19 cellular contexts compared by ENCODE assay signal in the genomic region with DNA sequence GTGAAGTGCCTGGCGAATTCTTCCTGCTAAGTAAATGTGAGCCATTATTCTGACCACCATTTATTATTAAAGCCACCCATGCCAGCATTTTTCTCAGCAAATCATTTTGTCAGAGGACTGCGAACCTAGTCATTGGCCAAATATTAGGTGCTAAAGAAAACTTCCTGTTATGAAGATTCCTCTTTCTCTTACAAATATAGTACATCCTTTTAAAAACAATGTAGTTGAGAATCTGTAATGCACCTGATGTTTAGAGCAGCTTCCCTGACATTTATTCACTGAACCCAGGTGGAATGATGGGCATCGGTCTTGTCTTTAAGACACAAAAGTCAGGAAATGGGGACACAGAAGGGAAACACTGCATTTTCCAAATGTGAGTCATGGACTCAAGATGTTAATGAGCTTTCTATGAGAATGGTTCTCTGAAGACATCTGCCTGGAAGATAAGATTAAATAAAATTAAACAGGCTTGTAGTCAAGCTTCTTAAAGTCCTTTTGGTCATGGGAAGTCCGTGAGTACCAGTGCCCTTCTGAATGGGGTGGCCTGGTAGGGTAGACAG.
DNase-seq lines count a peak whose midpoint lies in the region; ATAC-seq and TF ChIP-seq lines count a peak whose summit lies in the region.
"Had no signal": no experiment of that assay in that cellular context is flagged by ENCODE, and none has a peak within 500 bp of the region (broad histone marks: within the 10 kb centered on the region; RNA-seq: fewer than 3 reads in every experiment).

No MANE protein-coding gene starts in this region.

- H3K4me1 ChIP-seq in sigmoid colon (peaks cover 0 to 43% (median 32%) of the 10 kb centered on the region in 4 donors), prostate gland (replicated peaks) (peaks cover 10% of the 10 kb centered on the region)

- WGBS in sigmoid colon, 2 donors: 72 to 76% methylated on average over 4 of the region's 4 CpGs
- 88% methylated on average over 4 of the region's 4 CpGs for WGBS in prostate gland

- H3K36me3 ChIP-seq in sigmoid colon: no peaks in the 10 kb centered on the region
- no peaks in the 10 kb centered on the region for H3K36me3 ChIP-seq in prostate gland
- H3K36me3 ChIP-seq: BE2C had no signal

- TF ChIP-seq CTCF in sigmoid colon (IDR thresholded peaks at IDR 0.05): no peak
- TF ChIP-seq CTCF in omental fat pad (IDR thresholded peaks at IDR 0.05): no peak
- no peak for TF ChIP-seq CTCF in prostate gland (IDR thresholded peaks at IDR 0.05)

- DNase-seq in NCI-H82 (lab: John Stamatoyannopoulos, UW) (peak; percentile 19), NCI-H82 treated with DMSO at 0.1 percent for 48 hours (lab: John Stamatoyannopoulos, UW; ENCODE audit: unreplicated experiment) (no peak), kidney tubule cell (ENCODE audit: low spot score) (peak; percentile 22), sigmoid colon (no peak), omental fat pad (ENCODE audit: low spot score) (no peak), prostate gland (ENCODE audit: low spot score) (no peak)
- DNase-seq in NK-92 treated with Interleukin-12 subunit alpha and Interleukin-12 subunit beta, amount 100 ng/mL, for 24 hours (lab: John Stamatoyannopoulos, UW): no peak
- DNase-seq: BE2C; CD4-positive, alpha-beta T cell; DMS153; NCI-H1105 treated with DMSO at 0.1 percent for 48 hours; NCI-H2081 treated with DMSO at 0.1 percent for 48 hours; NCI-H510A; NCI-H748 treated with DMSO at 0.1 percent for 48 hours; SHP77 treated with DMSO at 0.1 percent for 48 hours had no signal

- TF ChIP-seq EP300 in sigmoid colon (IDR thresholded peaks at IDR 0.05): no peak

- peak; percentile 18; the same call in 1 of the 3 replicates for ATAC-seq in SK-N-SH treated with all-trans-retinoic acid at 6 μM for 48 hours
- ATAC-seq in omental fat pad (ENCODE audit: low FRiP score): no peak
- ATAC-seq: K562, PC-3 had no signal

- H3K9me3 ChIP-seq in sigmoid colon: no peaks in the 10 kb centered on the region
- H3K9me3 ChIP-seq in prostate gland: no peaks in the 10 kb centered on the region
- H3K9me3 ChIP-seq: BE2C had no signal

- H3K27ac ChIP-seq in sigmoid colon (no peak overlapping the region), prostate gland (no peak overlapping the region)
- H3K27ac ChIP-seq: 22Rv1 had no signal

- H3K27me3 ChIP-seq in sigmoid colon: no peaks in the 10 kb centered on the region
- no peaks in the 10 kb centered on the region for H3K27me3 ChIP-seq in prostate gland (replicated peaks; ENCODE audit: insufficient read depth)
- H3K27me3 ChIP-seq: BE2C had no signal

- intact Hi-C loops in sigmoid colon (cut with DNase I): loop anchor here (10.0 kb wide), 1 partner anchor 286 kb away; the partner anchor contains the start of gene FBXL7
- intact Hi-C loops in prostate gland (cut with DNase I): no loop called here

- H3K4me3 ChIP-seq in sigmoid colon: no peak overlapping the region
- H3K4me3 ChIP-seq in prostate gland: no peak overlapping the region
- H3K4me3 ChIP-seq: K562 had no signal

- TF ChIP-seq POLR2A in sigmoid colon (IDR thresholded peaks at IDR 0.05): no peak
- no peak for TF ChIP-seq POLR2A in prostate gland (IDR thresholded peaks at IDR 0.05)

TF ChIP-seq in SK-N-SH treated with all-trans-retinoic acid at 6 μM for 48 hours, 23 proteins besides CTCF, POLR2A, EP300 and RAD21:
- TF ChIP-seq ZC3H10 (CRISPR knock-in tag; IDR thresholded peaks at IDR 0.05): no peak

Comparison
In these comparisons a context has a peak if more than half of its experiments do, and no peak if none do; other contexts are left out.
1. DNase-seq: peak in NCI-H82 (single experiment) and kidney tubule cell (single experiment); none in NCI-H82 treated with DMSO at 0.1 percent for 48 hours (single experiment), sigmoid colon (single experiment), omental fat pad (single experiment), prostate gland (single experiment) and NK-92 treated with Interleukin-12 subunit alpha and Interleukin-12 subunit beta, amount 100 ng/mL, for 24 hours (single experiment).